ENCODE assay signal across 5 cellular contexts in genomic region chr17:8163978-8164814, GRCh38. TPM values are rescaled to one million over a fixed set of nuclear protein-coding genes. Genes with fewer than 3 reads are reported as not detected.
A peak's percentile ranks its signal among the peaks of the same experiment; 100 is the strongest.
DNase-seq lines count a peak whose midpoint lies in the region; ATAC-seq and TF ChIP-seq lines count a peak whose summit lies in the region.

No MANE protein-coding gene starts in this region.

- no peaks in the 10 kb centered on the region for H3K27me3 Mint-ChIP-seq in activated CD8-positive, alpha-beta T cell treated with anti-CD3 and anti-CD28 coated beads for 36 hours

- peaks cover 24% of the 10 kb centered on the region for H3K36me3 ChIP-seq in KOPT-K1 (ENCODE audit: insufficient read depth, low read length)

- H3K36me3 Mint-ChIP-seq in activated CD8-positive, alpha-beta T cell treated with anti-CD3 and anti-CD28 coated beads for 36 hours (ENCODE audit: low read depth), result peaks cover 23% of the 10 kb centered on the region

- intact Hi-C loops in activated CD8-positive, alpha-beta T cell treated with anti-CD3 and anti-CD28 coated beads for 36 hours (cut with micrococcal nuclease), result no loop called here
- intact Hi-C loops in left cardiac atrium (cut with DNase I), result no loop called here

- no peaks in the 10 kb centered on the region for H3K9me3 Mint-ChIP-seq in activated CD8-positive, alpha-beta T cell treated with anti-CD3 and anti-CD28 coated beads for 36 hours

- no peak for TF ChIP-seq CTCF in activated CD8-positive, alpha-beta T cell treated with anti-CD3 and anti-CD28 coated beads for 36 hours (IDR thresholded peaks at IDR 0.05)

- peak overlapping the region; percentile 91 for H3K27ac ChIP-seq in KOPT-K1 (ENCODE audit: low read depth, low read length, poor library complexity, severe bottlenecking)

- CTCF ChIA-PET in activated CD8-positive, alpha-beta T cell treated with anti-CD3 and anti-CD28 coated beads for 36 hours (lab: Charles Lee), result interaction anchor here (0.6 to 1.3 kb wide), 7 partner anchors 9 to 82 kb away, joined by 3 to 4 read pairs (median 3); partner anchors contain the start of gene ALOXE3

- no peaks in the 10 kb centered on the region for H3K9me3 ChIP-seq in KOPT-K1 (ENCODE audit: insufficient read depth, low read length, poor library complexity, severe bottlenecking)

- peak overlapping the region; percentile 99 for H3K27ac Mint-ChIP-seq in activated CD8-positive, alpha-beta T cell treated with anti-CD3 and anti-CD28 coated beads for 36 hours

- peak; percentile 64 for ATAC-seq in activated CD8-positive, alpha-beta T cell treated with anti-CD3 and anti-CD28 coated beads for 36 hours
- ATAC-seq in left cardiac atrium (peak; percentile 82 to 84), GM21526 (IDR thresholded peaks at IDR 0.05; ENCODE audit: low FRiP score, unreplicated experiment) (no peak)

- peaks cover 49% of the 10 kb centered on the region for H3K4me1 Mint-ChIP-seq in activated CD8-positive, alpha-beta T cell treated with anti-CD3 and anti-CD28 coated beads for 36 hours (ENCODE audit: low read depth)

- H3K4me3 Mint-ChIP-seq in activated CD8-positive, alpha-beta T cell treated with anti-CD3 and anti-CD28 coated beads for 36 hours, result peak overlapping the region; percentile 77

- peak; percentile 88 for DNase-seq in activated CD8-positive, alpha-beta T cell treated with anti-CD3 and anti-CD28 coated beads for 36 hours
- peak; percentile 87 for DNase-seq in left cardiac atrium
- peak; percentile 66 for DNase-seq in stimulated activated CD4-positive, alpha-beta T cell treated with anti-CD3 and anti-CD28 coated beads, Interleukin-4, amount 100 ng/mL, for 1 hour

- POLR2A ChIA-PET in activated CD8-positive, alpha-beta T cell treated with anti-CD3 and anti-CD28 coated beads for 36 hours (lab: Charles Lee), result interaction anchor here (0.7 to 22.8 kb wide), 17 partner anchors 8 to 478 kb away, joined by 3 to 476 read pairs (median 5); partner anchors contain the start of genes AURKB, HES7 and TMEM107

RNA-seq across cellular contexts. Expression of gene VAMP2, which starts 1.4 kb away (rescaled TPM):
- 10 to 100 TPM; 30.0 to 33.7 TPM for total RNA-seq in activated CD8-positive, alpha-beta T cell treated with anti-CD3 and anti-CD28 coated beads for 36 hours
- total RNA-seq in left cardiac atrium, result 10 to 100 TPM; 59.1 to 72.3 TPM

RNA-seq across cellular contexts. Expression of gene TMEM107, which starts 12.0 kb away (rescaled TPM):
- 10 to 100 TPM; 33.4 to 35.9 TPM for total RNA-seq in activated CD8-positive, alpha-beta T cell treated with anti-CD3 and anti-CD28 coated beads for 36 hours
- total RNA-seq in left cardiac atrium, result 1 to 10 TPM; 6.8 to 8.0 TPM

RNA-seq across cellular contexts. Expression of gene PER1, which starts 12.0 kb away (rescaled TPM):
- total RNA-seq in activated CD8-positive, alpha-beta T cell treated with anti-CD3 and anti-CD28 coated beads for 36 hours, result 100 to 1,000 TPM; 123 to 129 TPM
- 100 to 1,000 TPM; 125 to 134 TPM for total RNA-seq in left cardiac atrium

RNA-seq across cellular contexts. Expression of gene BORCS6, which starts 25.8 kb away (rescaled TPM):
- total RNA-seq in activated CD8-positive, alpha-beta T cell treated with anti-CD3 and anti-CD28 coated beads for 36 hours, result 1 to 10 TPM; 5.5 to 6.2 TPM
- total RNA-seq in left cardiac atrium, result 1 to 10 TPM; 5.8 to 8.9 TPM

RNA-seq across cellular contexts. Expression of gene HES7, which starts 40.3 kb away (rescaled TPM):
- 1 to 10 TPM; 4.0 to 4.9 TPM for total RNA-seq in activated CD8-positive, alpha-beta T cell treated with anti-CD3 and anti-CD28 coated beads for 36 hours
- total RNA-seq in left cardiac atrium, result under 1 TPM; 0.38 to 0.47 TPM
